In the genomic region with DNA sequence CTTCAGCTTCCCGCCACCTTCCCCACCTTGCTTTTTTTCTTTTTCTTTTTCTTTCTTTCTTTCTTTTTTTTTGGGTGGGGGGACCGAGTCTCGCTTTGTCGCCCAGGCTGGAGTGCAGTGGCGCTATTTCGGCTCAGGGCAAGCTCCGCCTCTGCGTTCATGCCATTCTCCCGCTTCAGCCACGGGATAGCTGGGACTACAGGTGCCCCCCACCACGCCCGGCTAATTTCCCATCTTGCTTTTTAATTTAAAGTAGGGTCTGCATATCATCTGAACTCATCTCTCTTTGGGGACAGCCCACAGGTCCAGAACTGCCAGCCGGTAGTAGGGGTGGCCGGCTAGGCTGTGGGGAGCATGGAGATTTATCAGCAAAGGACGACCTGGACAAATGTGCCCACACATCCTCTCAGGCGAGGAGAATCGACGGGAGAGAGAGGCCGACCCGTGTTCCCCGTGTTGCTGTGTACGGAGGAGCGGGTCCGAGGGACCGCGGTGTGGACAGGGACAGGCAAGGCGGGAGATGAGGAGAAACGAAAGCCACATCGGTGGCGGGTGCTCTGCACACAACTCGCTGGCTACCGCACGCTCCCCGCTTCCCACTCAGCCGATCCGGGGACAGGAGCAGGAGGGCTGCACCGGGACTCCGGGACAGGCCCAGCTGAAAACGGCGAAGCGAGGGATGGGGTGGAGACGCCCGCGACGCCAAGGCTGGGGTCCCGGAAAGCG, we compare ENCODE assay signal across 12 cellular contexts. TPM values are rescaled to one million over a fixed set of nuclear protein-coding genes. Genes with fewer than 3 reads are reported as not detected.
A peak's percentile ranks its signal among the peaks of the same experiment; 100 is the strongest.
DNase-seq lines count a peak whose midpoint lies in the region; ATAC-seq and TF ChIP-seq lines count a peak whose summit lies in the region.
"Had no signal": no experiment of that assay in that cellular context is flagged by ENCODE, and none has a peak within 500 bp of the region (broad histone marks: within the 10 kb centered on the region; RNA-seq: fewer than 3 reads in every experiment).

No MANE protein-coding gene starts in this region.

- no peak for ATAC-seq in activated T-cell treated with anti-CD3 and anti-CD28 coated beads, Interleukin-2, amount 50 U/mL, for 4 hours
- no peak for ATAC-seq in stimulated activated memory B cell treated with anti-CD40 and anti-IgM and Interleukin-4, amounts not matched to agents 10 μg/mL and 1 μg/mL and 100 μg/mL, for 72 hours
- ATAC-seq in HG02970 (IDR thresholded peaks at IDR 0.05; ENCODE audit: low FRiP score, unreplicated experiment): no peak

- H3K27me3 Mint-ChIP-seq in activated T-cell treated with anti-CD3 and anti-CD28 coated beads, Interleukin-2, amount 50 U/mL, for 4 hours (ENCODE audit: low read depth): peaks cover 82% of the 10 kb centered on the region
- peaks cover 51% of the 10 kb centered on the region for H3K27me3 Mint-ChIP-seq in activated naive CD8-positive, alpha-beta T cell
- peaks cover 86% of the 10 kb centered on the region for H3K27me3 Mint-ChIP-seq in stimulated activated memory B cell treated with anti-CD40 and anti-IgM and Interleukin-4, amounts not matched to agents 10 μg/mL and 1 μg/mL and 100 μg/mL, for 72 hours

- peak overlapping the region; percentile 35 for H3K4me3 Mint-ChIP-seq in activated T-cell treated with anti-CD3 and anti-CD28 coated beads, Interleukin-2, amount 50 U/mL, for 4 hours
- peak overlapping the region; percentile 84 for H3K4me3 Mint-ChIP-seq in activated naive CD8-positive, alpha-beta T cell
- H3K4me3 Mint-ChIP-seq in stimulated activated memory B cell treated with anti-CD40 and anti-IgM and Interleukin-4, amounts not matched to agents 10 μg/mL and 1 μg/mL and 100 μg/mL, for 72 hours: peak overlapping the region; percentile 62

- H3K4me3 ChIP-seq in iPS DF 6.9 (ENCODE audit: low read length): peak overlapping the region; percentile 11; the same call in 1 of the 2 replicates
- H3K4me3 ChIP-seq in transverse colon: peak overlapping the region in 1 of 4 donors; percentile 27

- H3K36me3 Mint-ChIP-seq in activated T-cell treated with anti-CD3 and anti-CD28 coated beads, Interleukin-2, amount 50 U/mL, for 4 hours (ENCODE audit: insufficient read depth): no peaks in the 10 kb centered on the region
- no peaks in the 10 kb centered on the region for H3K36me3 Mint-ChIP-seq in activated naive CD8-positive, alpha-beta T cell
- H3K36me3 Mint-ChIP-seq in stimulated activated memory B cell treated with anti-CD40 and anti-IgM and Interleukin-4, amounts not matched to agents 10 μg/mL and 1 μg/mL and 100 μg/mL, for 72 hours: no peaks in the 10 kb centered on the region

- no peaks in the 10 kb centered on the region for H3K9me3 Mint-ChIP-seq in activated T-cell treated with anti-CD3 and anti-CD28 coated beads, Interleukin-2, amount 50 U/mL, for 4 hours
- H3K9me3 Mint-ChIP-seq in activated naive CD8-positive, alpha-beta T cell (ENCODE audit: low read depth): no peaks in the 10 kb centered on the region
- no peaks in the 10 kb centered on the region for H3K9me3 Mint-ChIP-seq in stimulated activated memory B cell treated with anti-CD40 and anti-IgM and Interleukin-4, amounts not matched to agents 10 μg/mL and 1 μg/mL and 100 μg/mL, for 72 hours

- H3K27ac Mint-ChIP-seq in activated naive CD8-positive, alpha-beta T cell: peak overlapping the region; percentile 16
- H3K27ac Mint-ChIP-seq in stimulated activated memory B cell treated with anti-CD40 and anti-IgM and Interleukin-4, amounts not matched to agents 10 μg/mL and 1 μg/mL and 100 μg/mL, for 72 hours: peak overlapping the region; percentile 45

- TF ChIP-seq EP300 in transverse colon (IDR thresholded peaks at IDR 0.05; ENCODE audit: low read depth): no peak

- H3K4me1 ChIP-seq in iPS DF 6.9 (ENCODE audit: control insufficient read depth, insufficient read depth, low read length) (peaks cover 2% of the 10 kb centered on the region; the same call in 1 of the 2 replicates), transverse colon (peaks cover 14 to 44% (median 29%) of the 10 kb centered on the region in 4 donors)

- WGBS in iPS DF 6.9 (ENCODE audit: insufficient coverage, insufficient read length): no CpG with 5 or more reads among the region's 47 CpGs
- 43 to 62% methylated on average over 7 to 45 of the region's 47 CpGs for WGBS in transverse colon (ENCODE audit: low coverage in 1 of 2), 2 donors

- intact Hi-C loops in transverse colon (cut with DNase I; ENCODE audit: low total_unique reads): no loop called here

- peaks cover 99% of the 10 kb centered on the region for H3K27me3 ChIP-seq in iPS DF 6.9 (ENCODE audit: control insufficient read depth, insufficient read depth, low read length)
- peaks cover 81% of the 10 kb centered on the region for H3K27me3 ChIP-seq in transverse colon

- no peaks in the 10 kb centered on the region for H3K9me3 ChIP-seq in iPS DF 6.9 (ENCODE audit: control insufficient read depth, insufficient read depth, low read length)
- H3K9me3 ChIP-seq in transverse colon: no peaks in the 10 kb centered on the region

- H3K27ac ChIP-seq in iPS DF 6.9 (ENCODE audit: low read length): no peak overlapping the region
- no peak overlapping the region for H3K27ac ChIP-seq in transverse colon

- H3K36me3 ChIP-seq in iPS DF 6.9 (ENCODE audit: control insufficient read depth, insufficient read depth, low read length) (no peaks in the 10 kb centered on the region; the same call in 1 of the 2 replicates), transverse colon (no peaks in the 10 kb centered on the region)

- in situ Hi-C loops in transverse colon (cut with MboI; ENCODE audit: low pct_ligation_motif_present in 1 of 4, low pct_unique_long_range_greater_than_20kb in 1 of 4, low sequenced_read_pairs in 3 of 4): no loop called here

- no peak for TF ChIP-seq CTCF in transverse colon (IDR thresholded peaks at IDR 0.05)

- TF ChIP-seq POLR2A in transverse colon (IDR thresholded peaks at IDR 0.05): no peak

- DNase-seq in activated T-cell treated with anti-CD3 and anti-CD28 coated beads, Interleukin-2, amount 50 U/mL, for 4 hours: no peak
- no peak for DNase-seq in activated T-cell treated with anti-CD3 and anti-CD28 coated beads, Interleukin-2, amount 50 U/mL, for 48 hours
- DNase-seq in iPS DF 6.9 (ENCODE audit: low read depth, low spot score): no peak
- no peak for DNase-seq in transverse colon
- DNase-seq in NCI-H146 (lab: John Stamatoyannopoulos, UW): no peak
- DNase-seq: ACHN, amniotic stem cell, KBM-7 had no signal

- H3K4me1 Mint-ChIP-seq in activated T-cell treated with anti-CD3 and anti-CD28 coated beads, Interleukin-2, amount 50 U/mL, for 4 hours (ENCODE audit: low read depth): peaks cover 30% of the 10 kb centered on the region
- peaks cover 35% of the 10 kb centered on the region for H3K4me1 Mint-ChIP-seq in activated naive CD8-positive, alpha-beta T cell (ENCODE audit: low read depth)
- peaks cover 52% of the 10 kb centered on the region for H3K4me1 Mint-ChIP-seq in stimulated activated memory B cell treated with anti-CD40 and anti-IgM and Interleukin-4, amounts not matched to agents 10 μg/mL and 1 μg/mL and 100 μg/mL, for 72 hours

RNA-seq across cellular contexts. Expression of gene MT1M, which starts 2.4 kb away (rescaled TPM):
- under 1 TPM in 1 of 3 donors, not detected in 2; 0.48 TPM for total RNA-seq in activated T-cell treated with anti-CD3 and anti-CD28 coated beads, Interleukin-2, amount 50 U/mL, for 4 hours
- total RNA-seq in transverse colon: 10 to 100 TPM in 1 of 4 donors, 1 to 10 TPM in 2, not detected in 1; 2.7 to 48.3 (median 5.2) TPM

RNA-seq across cellular contexts. Expression of gene MT1A, which starts 3.6 kb away (rescaled TPM):
- not detected for total RNA-seq in activated T-cell treated with anti-CD3 and anti-CD28 coated beads, Interleukin-2, amount 50 U/mL, for 4 hours
- 10 to 100 TPM in 1 of 4 donors, 1 to 10 TPM in 2, not detected in 1; 4.4 to 35.2 (median 4.9) TPM for total RNA-seq in transverse colon

RNA-seq across cellular contexts. Expression of gene MT1E, which starts 9.3 kb away (rescaled TPM):
- total RNA-seq in activated T-cell treated with anti-CD3 and anti-CD28 coated beads, Interleukin-2, amount 50 U/mL, for 4 hours: 100 to 1,000 TPM in 1 of 3 donors, 10 to 100 TPM in 2; 49.1 to 122 (median 71.4) TPM
- 1,000 to 10,000 TPM in 1 of 4 donors, 100 to 1,000 TPM in 3; 109 to 1,058 (median 257) TPM for total RNA-seq in transverse colon

RNA-seq across cellular contexts. Expression of gene MT1B, which starts 16.8 kb away (rescaled TPM):
- total RNA-seq in activated T-cell treated with anti-CD3 and anti-CD28 coated beads, Interleukin-2, amount 50 U/mL, for 4 hours: not detected
- not detected for total RNA-seq in transverse colon
- total RNA-seq: posterior vena cava had no signal

RNA-seq across cellular contexts. Expression of gene MT1F, which starts 22.9 kb away (rescaled TPM):
- 10 to 100 TPM; 10.9 to 14.4 (median 12.4) TPM for total RNA-seq in activated T-cell treated with anti-CD3 and anti-CD28 coated beads, Interleukin-2, amount 50 U/mL, for 4 hours
- 10 to 100 TPM in 3 of 4 donors, 1 to 10 TPM in 1; 6.8 to 54.5 (median 18.9) TPM for total RNA-seq in transverse colon
